In the genomic region with DNA sequence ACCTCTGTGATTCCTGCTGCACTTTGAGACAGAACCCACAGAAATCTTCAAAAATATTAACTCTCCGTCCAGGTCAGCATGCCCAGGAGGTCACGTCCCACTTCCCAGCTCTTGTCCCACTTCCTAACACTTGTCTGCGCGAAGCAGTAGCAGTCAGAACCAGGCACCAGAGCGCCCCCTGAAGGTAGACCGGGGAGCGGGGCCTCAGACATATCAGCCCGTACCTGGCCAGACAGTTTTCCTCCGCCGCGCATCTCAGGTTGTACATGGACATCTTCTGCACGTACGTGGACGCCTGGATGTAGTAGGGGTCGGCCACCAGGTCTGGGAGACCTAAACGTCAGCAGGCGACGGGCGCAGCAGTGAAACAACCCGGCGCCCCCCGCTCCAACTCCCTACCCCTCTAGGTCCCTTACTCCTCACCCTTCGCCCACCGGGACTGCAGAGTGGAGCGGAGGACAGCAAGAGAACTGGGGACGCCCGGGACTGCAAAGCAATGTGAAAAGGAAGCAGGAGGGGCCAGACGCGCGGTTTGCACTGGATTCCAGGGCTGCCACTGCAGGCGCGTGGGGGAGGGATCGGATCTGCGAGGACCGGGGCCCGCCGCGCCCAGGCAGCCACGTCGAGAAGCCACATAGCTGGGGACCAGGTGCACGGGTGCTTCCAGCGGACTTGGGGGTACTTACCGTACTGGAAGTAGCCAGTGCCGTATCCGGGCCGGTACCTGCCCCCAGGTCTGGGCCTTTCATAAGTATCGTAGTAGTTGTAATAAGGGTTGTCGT, we compare ENCODE assay signal across 1 cellular context.
TF ChIP-seq lines count a peak whose summit lies in the region.

No MANE protein-coding gene starts in this region.

TF ChIP-seq in HEK293, 187 proteins besides CTCF, POLR2A, EP300 and RAD21 (continued from another document and continues in another):
- TF ChIP-seq ZNF48 (tag by site-specific recombination; IDR thresholded peaks at IDR 0.05): no peak
- TF ChIP-seq ZNF214 (tag by site-specific recombination; IDR thresholded peaks at IDR 0.05; ENCODE audit: borderline replicate concordance): no peak
- no peak for TF ChIP-seq ZNF529 (tag by site-specific recombination; IDR thresholded peaks at IDR 0.05; ENCODE audit: insufficient replicate concordance)
- TF ChIP-seq ZNF311 (tag by site-specific recombination; IDR thresholded peaks at IDR 0.05; ENCODE audit: borderline replicate concordance): no peak
- no peak for TF ChIP-seq ZSCAN30 (tag by site-specific recombination; IDR thresholded peaks at IDR 0.05)
- no peak for TF ChIP-seq ZNF76 (tag by site-specific recombination; IDR thresholded peaks at IDR 0.05; ENCODE audit: borderline replicate concordance, low read depth)
- TF ChIP-seq, protein P1, sequence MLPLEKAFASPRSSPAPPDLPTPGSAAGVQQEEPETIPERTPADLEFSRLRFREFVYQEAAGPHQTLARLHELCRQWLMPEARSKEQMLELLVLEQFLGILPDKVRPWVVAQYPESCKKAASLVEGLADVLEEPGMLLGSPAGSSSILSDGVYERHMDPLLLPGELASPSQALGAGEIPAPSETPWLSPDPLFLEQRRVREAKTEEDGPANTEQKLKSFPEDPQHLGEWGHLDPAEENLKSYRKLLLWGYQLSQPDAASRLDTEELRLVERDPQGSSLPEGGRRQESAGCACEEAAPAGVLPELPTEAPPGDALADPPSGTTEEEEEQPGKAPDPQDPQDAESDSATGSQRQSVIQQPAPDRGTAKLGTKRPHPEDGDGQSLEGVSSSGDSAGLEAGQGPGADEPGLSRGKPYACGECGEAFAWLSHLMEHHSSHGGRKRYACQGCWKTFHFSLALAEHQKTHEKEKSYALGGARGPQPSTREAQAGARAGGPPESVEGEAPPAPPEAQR (tag by site-specific recombination; IDR thresholded peaks at IDR 0.05): no peak
- TF ChIP-seq TCF7L2 (IDR thresholded peaks at IDR 0.05; ENCODE audit: borderline replicate concordance, low read depth, low read length): no peak
- TF ChIP-seq ZNF670 (tag by site-specific recombination; IDR thresholded peaks at IDR 0.05; ENCODE audit: low read depth): no peak
- TF ChIP-seq ZBTB7A (tag by site-specific recombination; IDR thresholded peaks at IDR 0.05; ENCODE audit: low read depth): no peak
- no peak for TF ChIP-seq ZNF707 (tag by site-specific recombination; IDR thresholded peaks at IDR 0.05)
- TF ChIP-seq, protein P2, sequence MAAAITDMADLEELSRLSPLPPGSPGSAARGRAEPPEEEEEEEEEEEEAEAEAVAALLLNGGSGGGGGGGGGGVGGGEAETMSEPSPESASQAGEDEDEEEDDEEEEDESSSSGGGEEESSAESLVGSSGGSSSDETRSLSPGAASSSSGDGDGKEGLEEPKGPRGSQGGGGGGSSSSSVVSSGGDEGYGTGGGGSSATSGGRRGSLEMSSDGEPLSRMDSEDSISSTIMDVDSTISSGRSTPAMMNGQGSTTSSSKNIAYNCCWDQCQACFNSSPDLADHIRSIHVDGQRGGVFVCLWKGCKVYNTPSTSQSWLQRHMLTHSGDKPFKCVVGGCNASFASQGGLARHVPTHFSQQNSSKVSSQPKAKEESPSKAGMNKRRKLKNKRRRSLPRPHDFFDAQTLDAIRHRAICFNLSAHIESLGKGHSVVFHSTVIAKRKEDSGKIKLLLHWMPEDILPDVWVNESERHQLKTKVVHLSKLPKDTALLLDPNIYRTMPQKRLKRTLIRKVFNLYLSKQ (tag by site-specific recombination; IDR thresholded peaks at IDR 0.05; ENCODE audit: borderline replicate concordance): no peak
- no peak for TF ChIP-seq ZBTB21 (tag by site-specific recombination; IDR thresholded peaks at IDR 0.05)
- TF ChIP-seq, protein P3, sequence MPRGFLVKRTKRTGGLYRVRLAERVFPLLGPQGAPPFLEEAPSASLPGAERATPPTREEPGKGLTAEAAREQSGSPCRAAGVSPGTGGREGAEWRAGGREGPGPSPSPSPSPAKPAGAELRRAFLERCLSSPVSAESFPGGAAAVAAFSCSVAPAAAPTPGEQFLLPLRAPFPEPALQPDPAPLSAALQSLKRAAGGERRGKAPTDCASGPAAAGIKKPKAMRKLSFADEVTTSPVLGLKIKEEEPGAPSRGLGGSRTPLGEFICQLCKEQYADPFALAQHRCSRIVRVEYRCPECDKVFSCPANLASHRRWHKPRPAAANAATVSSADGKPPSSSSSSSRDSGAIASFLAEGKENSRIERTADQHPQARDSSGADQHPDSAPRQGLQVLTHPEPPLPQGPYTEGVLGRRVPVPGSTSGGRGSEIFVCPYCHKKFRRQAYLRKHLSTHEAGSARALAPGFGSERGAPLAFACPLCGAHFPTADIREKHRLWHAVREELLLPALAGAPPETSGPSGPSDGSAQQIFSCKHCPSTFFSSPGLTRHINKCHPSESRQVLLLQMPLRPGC (tag by site-specific recombination; IDR thresholded peaks at IDR 0.05): 0 out of 2 replicates have a peak, but pooled peaks have one; percentile 14
- TF ChIP-seq IKZF3 (tag by site-specific recombination; IDR thresholded peaks at IDR 0.05): peak; percentile 96
- TF ChIP-seq ZNF514 (tag by site-specific recombination; IDR thresholded peaks at IDR 0.05): no peak
- TF ChIP-seq ZNF157 (tag by site-specific recombination; IDR thresholded peaks at IDR 0.05): no peak
- TF ChIP-seq ZFP37 (tag by site-specific recombination; IDR thresholded peaks at IDR 0.05): 0 out of 2 replicates have a peak, but pooled peaks have one; percentile 14
- no peak for TF ChIP-seq WT1 (tag by site-specific recombination; IDR thresholded peaks at IDR 0.05)
- TF ChIP-seq ZNF350 (tag by site-specific recombination; IDR thresholded peaks at IDR 0.05): no peak
- TF ChIP-seq ZNF664 (tag by site-specific recombination; IDR thresholded peaks at IDR 0.05): no peak
- TF ChIP-seq ZNF426 (tag by site-specific recombination; IDR thresholded peaks at IDR 0.05): no peak
- TF ChIP-seq ZBTB48 (tag by site-specific recombination; IDR thresholded peaks at IDR 0.05): peak; percentile 88
- no peak for TF ChIP-seq ZNF114 (tag by site-specific recombination; IDR thresholded peaks at IDR 0.05)
- TF ChIP-seq, protein P4, sequence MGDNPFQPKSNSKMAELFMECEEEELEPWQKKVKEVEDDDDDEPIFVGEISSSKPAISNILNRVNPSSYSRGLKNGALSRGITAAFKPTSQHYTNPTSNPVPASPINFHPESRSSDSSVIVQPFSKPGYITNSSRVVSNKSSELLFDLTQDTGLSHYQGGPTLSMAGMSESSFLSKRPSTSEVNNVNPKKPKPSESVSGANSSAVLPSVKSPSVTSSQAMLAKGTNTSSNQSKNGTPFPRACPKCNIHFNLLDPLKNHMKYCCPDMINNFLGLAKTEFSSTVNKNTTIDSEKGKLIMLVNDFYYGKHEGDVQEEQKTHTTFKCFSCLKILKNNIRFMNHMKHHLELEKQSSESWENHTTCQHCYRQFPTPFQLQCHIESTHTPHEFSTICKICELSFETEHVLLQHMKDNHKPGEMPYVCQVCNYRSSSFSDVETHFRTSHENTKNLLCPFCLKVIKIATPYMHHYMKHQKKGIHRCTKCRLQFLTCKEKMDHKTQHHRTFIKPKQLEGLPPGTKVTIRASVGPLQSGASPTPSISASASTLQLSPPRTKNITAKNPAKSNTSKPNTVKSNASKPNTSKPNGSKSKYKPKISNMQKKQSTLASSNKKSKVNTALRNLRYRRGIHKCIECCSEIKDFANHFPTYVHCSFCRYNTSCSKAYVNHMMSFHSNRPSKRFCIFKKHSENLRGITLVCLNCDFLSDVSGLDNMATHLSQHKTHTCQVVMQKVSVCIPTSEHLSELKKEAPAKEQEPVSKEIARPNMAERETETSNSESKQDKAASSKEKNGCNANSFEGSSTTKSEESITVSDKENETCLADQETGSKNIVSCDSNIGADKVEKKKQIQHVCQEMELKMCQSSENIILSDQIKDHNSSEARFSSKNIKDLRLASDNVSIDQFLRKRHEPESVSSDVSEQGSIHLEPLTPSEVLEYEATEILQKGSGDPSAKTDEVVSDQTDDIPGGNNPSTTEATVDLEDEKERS (tag by site-specific recombination; IDR thresholded peaks at IDR 0.05): no peak
- TF ChIP-seq, protein P5, sequence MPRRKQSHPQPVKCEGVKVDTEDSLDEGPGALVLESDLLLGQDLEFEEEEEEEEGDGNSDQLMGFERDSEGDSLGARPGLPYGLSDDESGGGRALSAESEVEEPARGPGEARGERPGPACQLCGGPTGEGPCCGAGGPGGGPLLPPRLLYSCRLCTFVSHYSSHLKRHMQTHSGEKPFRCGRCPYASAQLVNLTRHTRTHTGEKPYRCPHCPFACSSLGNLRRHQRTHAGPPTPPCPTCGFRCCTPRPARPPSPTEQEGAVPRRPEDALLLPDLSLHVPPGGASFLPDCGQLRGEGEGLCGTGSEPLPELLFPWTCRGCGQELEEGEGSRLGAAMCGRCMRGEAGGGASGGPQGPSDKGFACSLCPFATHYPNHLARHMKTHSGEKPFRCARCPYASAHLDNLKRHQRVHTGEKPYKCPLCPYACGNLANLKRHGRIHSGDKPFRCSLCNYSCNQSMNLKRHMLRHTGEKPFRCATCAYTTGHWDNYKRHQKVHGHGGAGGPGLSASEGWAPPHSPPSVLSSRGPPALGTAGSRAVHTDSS (tag by site-specific recombination; IDR thresholded peaks at IDR 0.05): no peak
- TF ChIP-seq KLF8 (tag by site-specific recombination; IDR thresholded peaks at IDR 0.05): no peak
- TF ChIP-seq TRIM28 (IDR thresholded peaks at IDR 0.05; ENCODE audit: borderline replicate concordance, low read length): no peak
- TF ChIP-seq YY1 (tag by site-specific recombination; IDR thresholded peaks at IDR 0.05): no peak
- TF ChIP-seq, protein P6, sequence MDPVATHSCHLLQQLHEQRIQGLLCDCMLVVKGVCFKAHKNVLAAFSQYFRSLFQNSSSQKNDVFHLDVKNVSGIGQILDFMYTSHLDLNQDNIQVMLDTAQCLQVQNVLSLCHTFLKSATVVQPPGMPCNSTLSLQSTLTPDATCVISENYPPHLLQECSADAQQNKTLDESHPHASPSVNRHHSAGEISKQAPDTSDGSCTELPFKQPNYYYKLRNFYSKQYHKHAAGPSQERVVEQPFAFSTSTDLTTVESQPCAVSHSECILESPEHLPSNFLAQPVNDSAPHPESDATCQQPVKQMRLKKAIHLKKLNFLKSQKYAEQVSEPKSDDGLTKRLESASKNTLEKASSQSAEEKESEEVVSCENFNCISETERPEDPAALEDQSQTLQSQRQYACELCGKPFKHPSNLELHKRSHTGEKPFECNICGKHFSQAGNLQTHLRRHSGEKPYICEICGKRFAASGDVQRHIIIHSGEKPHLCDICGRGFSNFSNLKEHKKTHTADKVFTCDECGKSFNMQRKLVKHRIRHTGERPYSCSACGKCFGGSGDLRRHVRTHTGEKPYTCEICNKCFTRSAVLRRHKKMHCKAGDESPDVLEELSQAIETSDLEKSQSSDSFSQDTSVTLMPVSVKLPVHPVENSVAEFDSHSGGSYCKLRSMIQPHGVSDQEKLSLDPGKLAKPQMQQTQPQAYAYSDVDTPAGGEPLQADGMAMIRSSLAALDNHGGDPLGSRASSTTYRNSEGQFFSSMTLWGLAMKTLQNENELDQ (tag by site-specific recombination; IDR thresholded peaks at IDR 0.05; ENCODE audit: low read depth): no peak
- TF ChIP-seq GFI1B (tag by site-specific recombination; IDR thresholded peaks at IDR 0.05): no peak
- TF ChIP-seq, protein P7, sequence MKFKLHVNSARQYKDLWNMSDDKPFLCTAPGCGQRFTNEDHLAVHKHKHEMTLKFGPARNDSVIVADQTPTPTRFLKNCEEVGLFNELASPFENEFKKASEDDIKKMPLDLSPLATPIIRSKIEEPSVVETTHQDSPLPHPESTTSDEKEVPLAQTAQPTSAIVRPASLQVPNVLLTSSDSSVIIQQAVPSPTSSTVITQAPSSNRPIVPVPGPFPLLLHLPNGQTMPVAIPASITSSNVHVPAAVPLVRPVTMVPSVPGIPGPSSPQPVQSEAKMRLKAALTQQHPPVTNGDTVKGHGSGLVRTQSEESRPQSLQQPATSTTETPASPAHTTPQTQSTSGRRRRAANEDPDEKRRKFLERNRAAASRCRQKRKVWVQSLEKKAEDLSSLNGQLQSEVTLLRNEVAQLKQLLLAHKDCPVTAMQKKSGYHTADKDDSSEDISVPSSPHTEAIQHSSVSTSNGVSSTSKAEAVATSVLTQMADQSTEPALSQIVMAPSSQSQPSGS (tag by site-specific recombination; IDR thresholded peaks at IDR 0.05; ENCODE audit: low read depth): no peak
- TF ChIP-seq ZFP69B (tag by site-specific recombination; IDR thresholded peaks at IDR 0.05): 0 out of 2 replicates have a peak, but pooled peaks have one; percentile 7
- no peak for TF ChIP-seq ZNF274 (IDR thresholded peaks at IDR 0.05; ENCODE audit: low read length)
- no peak for TF ChIP-seq ZNF274 (tag by site-specific recombination; IDR thresholded peaks at IDR 0.05; ENCODE audit: borderline replicate concordance)
- no peak for TF ChIP-seq ZNF341 (tag by site-specific recombination; IDR thresholded peaks at IDR 0.05; ENCODE audit: low read depth)
- TF ChIP-seq, protein P8, sequence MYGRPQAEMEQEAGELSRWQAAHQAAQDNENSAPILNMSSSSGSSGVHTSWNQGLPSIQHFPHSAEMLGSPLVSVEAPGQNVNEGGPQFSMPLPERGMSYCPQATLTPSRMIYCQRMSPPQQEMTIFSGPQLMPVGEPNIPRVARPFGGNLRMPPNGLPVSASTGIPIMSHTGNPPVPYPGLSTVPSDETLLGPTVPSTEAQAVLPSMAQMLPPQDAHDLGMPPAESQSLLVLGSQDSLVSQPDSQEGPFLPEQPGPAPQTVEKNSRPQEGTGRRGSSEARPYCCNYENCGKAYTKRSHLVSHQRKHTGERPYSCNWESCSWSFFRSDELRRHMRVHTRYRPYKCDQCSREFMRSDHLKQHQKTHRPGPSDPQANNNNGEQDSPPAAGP (tag by site-specific recombination; IDR thresholded peaks at IDR 0.05): 0 out of 2 replicates have a peak, but pooled peaks have one; percentile 48
- TF ChIP-seq, protein P9, sequence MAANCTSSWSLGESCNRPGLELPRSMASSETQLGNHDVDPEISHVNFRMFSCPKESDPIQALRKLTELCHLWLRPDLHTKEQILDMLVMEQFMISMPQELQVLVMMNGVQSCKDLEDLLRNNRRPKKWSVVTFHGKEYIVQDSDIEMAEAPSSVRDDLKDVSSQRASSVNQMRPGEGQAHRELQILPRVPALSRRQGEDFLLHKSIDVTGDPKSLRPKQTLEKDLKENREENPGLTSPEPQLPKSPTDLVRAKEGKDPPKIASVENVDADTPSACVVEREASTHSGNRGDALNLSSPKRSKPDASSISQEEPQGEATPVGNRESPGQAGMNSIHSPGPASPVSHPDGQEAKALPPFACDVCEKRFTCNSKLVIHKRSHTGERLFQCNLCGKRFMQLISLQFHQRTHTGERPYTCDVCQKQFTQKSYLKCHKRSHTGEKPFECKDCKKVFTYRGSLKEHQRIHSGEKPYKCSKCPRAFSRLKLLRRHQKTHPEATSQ (tag by site-specific recombination; IDR thresholded peaks at IDR 0.05): no peak
- TF ChIP-seq ZNF785 (tag by site-specific recombination; IDR thresholded peaks at IDR 0.05): no peak
- no peak for TF ChIP-seq RBAK (tag by site-specific recombination; IDR thresholded peaks at IDR 0.05)
